1 cellular context compared by ENCODE assay signal in the genomic region with DNA sequence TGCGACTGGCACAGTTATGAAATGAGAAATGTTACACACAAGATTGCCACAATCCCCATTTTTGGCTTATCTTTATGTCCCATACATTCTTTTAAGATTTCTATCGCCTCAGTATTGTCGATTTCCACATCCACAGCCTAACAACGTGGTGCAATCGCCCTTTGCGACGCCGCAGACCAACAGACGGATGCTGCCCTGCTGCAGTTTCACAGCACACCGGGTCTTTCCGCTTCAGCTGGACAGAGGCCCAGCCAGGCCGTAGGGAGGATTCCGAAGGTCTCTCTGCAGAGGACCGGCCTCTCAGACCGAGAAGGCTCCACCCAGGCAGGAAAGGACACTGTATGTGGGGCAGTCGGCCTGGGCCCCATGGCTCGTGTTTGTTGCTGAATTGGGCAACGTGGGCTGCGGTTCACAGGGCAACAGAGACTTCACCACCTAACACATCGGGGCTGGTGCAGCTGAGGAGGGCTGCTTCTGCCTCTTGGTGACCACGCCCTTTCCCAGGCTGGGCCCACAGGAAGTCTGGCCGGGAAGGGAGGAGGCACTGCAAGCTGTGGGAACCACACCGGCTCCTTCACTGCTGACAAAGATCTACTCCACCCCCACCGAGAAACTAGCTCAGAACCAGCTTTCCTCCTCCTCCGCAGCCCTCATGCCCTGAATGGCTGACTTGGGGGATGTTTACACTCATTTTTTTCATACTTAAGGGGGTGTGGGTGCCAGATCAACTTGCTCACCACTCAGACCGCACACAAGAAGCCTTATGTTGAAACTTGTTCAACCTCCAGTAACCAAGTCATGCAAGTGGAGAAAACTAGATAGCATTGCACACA.
TF ChIP-seq lines count a peak whose summit lies in the region.

No MANE protein-coding gene starts in this region.

TF ChIP-seq in HepG2, 621 proteins besides CTCF, POLR2A, EP300 and RAD21 (continued from another document and continues in another):
- TF ChIP-seq, protein P1, sequence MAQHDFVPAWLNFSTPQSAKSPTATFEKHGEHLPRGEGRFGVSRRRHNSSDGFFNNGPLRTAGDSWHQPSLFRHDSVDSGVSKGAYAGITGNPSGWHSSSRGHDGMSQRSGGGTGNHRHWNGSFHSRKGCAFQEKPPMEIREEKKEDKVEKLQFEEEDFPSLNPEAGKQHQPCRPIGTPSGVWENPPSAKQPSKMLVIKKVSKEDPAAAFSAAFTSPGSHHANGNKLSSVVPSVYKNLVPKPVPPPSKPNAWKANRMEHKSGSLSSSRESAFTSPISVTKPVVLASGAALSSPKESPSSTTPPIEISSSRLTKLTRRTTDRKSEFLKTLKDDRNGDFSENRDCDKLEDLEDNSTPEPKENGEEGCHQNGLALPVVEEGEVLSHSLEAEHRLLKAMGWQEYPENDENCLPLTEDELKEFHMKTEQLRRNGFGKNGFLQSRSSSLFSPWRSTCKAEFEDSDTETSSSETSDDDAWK (CRISPR knock-in tag; IDR thresholded peaks at IDR 0.05): no peak
- TF ChIP-seq ZFX (CRISPR knock-in tag; IDR thresholded peaks at IDR 0.05; ENCODE audit: low read depth) (peak; percentile 96), NBN (conservative IDR thresholded peaks at IDR 0.05) (no peak), TCF7 (IDR thresholded peaks at IDR 0.05; ENCODE audit: low read depth) (no peak), ZSCAN21 (CRISPR knock-in tag; IDR thresholded peaks at IDR 0.05; ENCODE audit: borderline replicate concordance) (no peak), SPEN (CRISPR knock-in tag; IDR thresholded peaks at IDR 0.05; ENCODE audit: low read depth) (peak; percentile 61), TSC22D2 (CRISPR knock-in tag; IDR thresholded peaks at IDR 0.05; ENCODE audit: borderline replicate concordance) (no peak), KDM5B (CRISPR knock-in tag; IDR thresholded peaks at IDR 0.05; ENCODE audit: borderline replicate concordance) (peak; percentile 70; the same call in 1 of the 2 replicates), TEAD3 (CRISPR knock-in tag; optimal IDR thresholded peaks at IDR 0.05; ENCODE audit: borderline replicate concordance) (no peak), NR2C2 (CRISPR knock-in tag; IDR thresholded peaks at IDR 0.05; ENCODE audit: borderline replicate concordance) (0 out of 2 replicates have a peak, but pooled peaks have one; percentile 46), KDM3A (CRISPR knock-in tag; IDR thresholded peaks at IDR 0.05; ENCODE audit: low read depth) (0 out of 2 replicates have a peak, but pooled peaks have one; percentile 40), RARA (CRISPR knock-in tag; IDR thresholded peaks at IDR 0.05) (no peak), CENPT (CRISPR knock-in tag; IDR thresholded peaks at IDR 0.05; ENCODE audit: low read depth) (no peak), ZNF460 (CRISPR knock-in tag; IDR thresholded peaks at IDR 0.05; ENCODE audit: borderline replicate concordance) (no peak), ZNF101 (CRISPR knock-in tag; IDR thresholded peaks at IDR 0.05; ENCODE audit: borderline replicate concordance, low read depth) (no peak), ZNF30 (CRISPR knock-in tag; IDR thresholded peaks at IDR 0.05) (no peak), ZNF709 (CRISPR knock-in tag; IDR thresholded peaks at IDR 0.05) (no peak), SMAD3 (CRISPR knock-in tag; IDR thresholded peaks at IDR 0.05) (0 out of 2 replicates have a peak, but pooled peaks have one; percentile 66), ZNF558 (CRISPR knock-in tag; IDR thresholded peaks at IDR 0.05; ENCODE audit: borderline replicate concordance) (no peak), ZNF672 (CRISPR knock-in tag; IDR thresholded peaks at IDR 0.05) (no peak), JARID2 (CRISPR knock-in tag; IDR thresholded peaks at IDR 0.05; ENCODE audit: insufficient replicate concordance) (no peak), ZNF550 (CRISPR knock-in tag; IDR thresholded peaks at IDR 0.05; ENCODE audit: borderline replicate concordance) (0 out of 2 replicates have a peak, but pooled peaks have one; percentile 46), HNF4A (CRISPR knock-in tag; IDR thresholded peaks at IDR 0.05) (peak; percentile 53), ZNF549 (CRISPR knock-in tag; IDR thresholded peaks at IDR 0.05) (no peak), ZNF256 (CRISPR knock-in tag; conservative IDR thresholded peaks at IDR 0.05) (no peak), KLF15 (CRISPR knock-in tag; IDR thresholded peaks at IDR 0.05; ENCODE audit: borderline replicate concordance) (no peak), FOXA3 (CRISPR knock-in tag; IDR thresholded peaks at IDR 0.05) (peak; percentile 54), FOSL1 (CRISPR knock-in tag; IDR thresholded peaks at IDR 0.05; ENCODE audit: borderline replicate concordance) (no peak), CBX5 (CRISPR knock-in tag; IDR thresholded peaks at IDR 0.05; ENCODE audit: borderline replicate concordance) (peak; percentile 37; the same call in 1 of the 2 replicates), MZF1 (CRISPR knock-in tag; IDR thresholded peaks at IDR 0.05; ENCODE audit: borderline replicate concordance) (no peak), EHMT2 (IDR thresholded peaks at IDR 0.05; ENCODE audit: borderline replicate concordance, low read depth, low read length) (no peak), ZNF263 (CRISPR knock-in tag; IDR thresholded peaks at IDR 0.05) (peak; percentile 90), HMGA1 (CRISPR knock-in tag; conservative IDR thresholded peaks at IDR 0.05) (no peak), IKZF4 (CRISPR knock-in tag; IDR thresholded peaks at IDR 0.05; ENCODE audit: borderline replicate concordance, low read depth, not compliant biosample characterization) (peak; percentile 70), MXI1 (IDR thresholded peaks at IDR 0.05; ENCODE audit: borderline replicate concordance, low read depth, low read length) (peak; percentile 41; the same call in 1 of the 3 replicates), NFIC (IDR thresholded peaks at IDR 0.05; ENCODE audit: low read length) (no peak), ATRX (CRISPR knock-in tag; IDR thresholded peaks at IDR 0.05; ENCODE audit: borderline replicate concordance) (no peak), ZNF619 (CRISPR knock-in tag; IDR thresholded peaks at IDR 0.05) (no peak), NRL (CRISPR knock-in tag; IDR thresholded peaks at IDR 0.05; ENCODE audit: borderline replicate concordance) (peak; percentile 54; the same call in 1 of the 2 replicates), ZNF207 (IDR thresholded peaks at IDR 0.05; ENCODE audit: borderline replicate concordance) (no peak)
- TF ChIP-seq, protein P2, sequence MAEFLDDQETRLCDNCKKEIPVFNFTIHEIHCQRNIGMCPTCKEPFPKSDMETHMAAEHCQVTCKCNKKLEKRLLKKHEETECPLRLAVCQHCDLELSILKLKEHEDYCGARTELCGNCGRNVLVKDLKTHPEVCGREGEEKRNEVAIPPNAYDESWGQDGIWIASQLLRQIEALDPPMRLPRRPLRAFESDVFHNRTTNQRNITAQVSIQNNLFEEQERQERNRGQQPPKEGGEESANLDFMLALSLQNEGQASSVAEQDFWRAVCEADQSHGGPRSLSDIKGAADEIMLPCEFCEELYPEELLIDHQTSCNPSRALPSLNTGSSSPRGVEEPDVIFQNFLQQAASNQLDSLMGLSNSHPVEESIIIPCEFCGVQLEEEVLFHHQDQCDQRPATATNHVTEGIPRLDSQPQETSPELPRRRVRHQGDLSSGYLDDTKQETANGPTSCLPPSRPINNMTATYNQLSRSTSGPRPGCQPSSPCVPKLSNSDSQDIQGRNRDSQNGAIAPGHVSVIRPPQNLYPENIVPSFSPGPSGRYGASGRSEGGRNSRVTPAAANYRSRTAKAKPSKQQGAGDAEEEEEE (CRISPR knock-in tag; IDR thresholded peaks at IDR 0.05; ENCODE audit: borderline replicate concordance): 0 out of 2 replicates have a peak, but pooled peaks have one; percentile 71
- TF ChIP-seq, protein P3, sequence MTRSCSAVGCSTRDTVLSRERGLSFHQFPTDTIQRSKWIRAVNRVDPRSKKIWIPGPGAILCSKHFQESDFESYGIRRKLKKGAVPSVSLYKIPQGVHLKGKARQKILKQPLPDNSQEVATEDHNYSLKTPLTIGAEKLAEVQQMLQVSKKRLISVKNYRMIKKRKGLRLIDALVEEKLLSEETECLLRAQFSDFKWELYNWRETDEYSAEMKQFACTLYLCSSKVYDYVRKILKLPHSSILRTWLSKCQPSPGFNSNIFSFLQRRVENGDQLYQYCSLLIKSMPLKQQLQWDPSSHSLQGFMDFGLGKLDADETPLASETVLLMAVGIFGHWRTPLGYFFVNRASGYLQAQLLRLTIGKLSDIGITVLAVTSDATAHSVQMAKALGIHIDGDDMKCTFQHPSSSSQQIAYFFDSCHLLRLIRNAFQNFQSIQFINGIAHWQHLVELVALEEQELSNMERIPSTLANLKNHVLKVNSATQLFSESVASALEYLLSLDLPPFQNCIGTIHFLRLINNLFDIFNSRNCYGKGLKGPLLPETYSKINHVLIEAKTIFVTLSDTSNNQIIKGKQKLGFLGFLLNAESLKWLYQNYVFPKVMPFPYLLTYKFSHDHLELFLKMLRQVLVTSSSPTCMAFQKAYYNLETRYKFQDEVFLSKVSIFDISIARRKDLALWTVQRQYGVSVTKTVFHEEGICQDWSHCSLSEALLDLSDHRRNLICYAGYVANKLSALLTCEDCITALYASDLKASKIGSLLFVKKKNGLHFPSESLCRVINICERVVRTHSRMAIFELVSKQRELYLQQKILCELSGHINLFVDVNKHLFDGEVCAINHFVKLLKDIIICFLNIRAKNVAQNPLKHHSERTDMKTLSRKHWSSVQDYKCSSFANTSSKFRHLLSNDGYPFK (CRISPR knock-in tag; IDR thresholded peaks at IDR 0.05; ENCODE audit: borderline replicate concordance): peak; percentile 76; the same call in 1 of the 2 replicates
- TF ChIP-seq, protein P4, sequence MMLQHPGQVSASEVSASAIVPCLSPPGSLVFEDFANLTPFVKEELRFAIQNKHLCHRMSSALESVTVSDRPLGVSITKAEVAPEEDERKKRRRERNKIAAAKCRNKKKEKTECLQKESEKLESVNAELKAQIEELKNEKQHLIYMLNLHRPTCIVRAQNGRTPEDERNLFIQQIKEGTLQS (CRISPR knock-in tag; IDR thresholded peaks at IDR 0.05): no peak
- TF ChIP-seq, protein P5, sequence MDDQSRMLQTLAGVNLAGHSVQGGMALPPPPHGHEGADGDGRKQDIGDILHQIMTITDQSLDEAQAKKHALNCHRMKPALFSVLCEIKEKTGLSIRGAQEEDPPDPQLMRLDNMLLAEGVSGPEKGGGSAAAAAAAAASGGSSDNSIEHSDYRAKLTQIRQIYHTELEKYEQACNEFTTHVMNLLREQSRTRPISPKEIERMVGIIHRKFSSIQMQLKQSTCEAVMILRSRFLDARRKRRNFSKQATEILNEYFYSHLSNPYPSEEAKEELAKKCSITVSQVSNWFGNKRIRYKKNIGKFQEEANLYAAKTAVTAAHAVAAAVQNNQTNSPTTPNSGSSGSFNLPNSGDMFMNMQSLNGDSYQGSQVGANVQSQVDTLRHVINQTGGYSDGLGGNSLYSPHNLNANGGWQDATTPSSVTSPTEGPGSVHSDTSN (CRISPR knock-in tag; IDR thresholded peaks at IDR 0.05; ENCODE audit: borderline replicate concordance): no peak
- TF ChIP-seq, protein P6, sequence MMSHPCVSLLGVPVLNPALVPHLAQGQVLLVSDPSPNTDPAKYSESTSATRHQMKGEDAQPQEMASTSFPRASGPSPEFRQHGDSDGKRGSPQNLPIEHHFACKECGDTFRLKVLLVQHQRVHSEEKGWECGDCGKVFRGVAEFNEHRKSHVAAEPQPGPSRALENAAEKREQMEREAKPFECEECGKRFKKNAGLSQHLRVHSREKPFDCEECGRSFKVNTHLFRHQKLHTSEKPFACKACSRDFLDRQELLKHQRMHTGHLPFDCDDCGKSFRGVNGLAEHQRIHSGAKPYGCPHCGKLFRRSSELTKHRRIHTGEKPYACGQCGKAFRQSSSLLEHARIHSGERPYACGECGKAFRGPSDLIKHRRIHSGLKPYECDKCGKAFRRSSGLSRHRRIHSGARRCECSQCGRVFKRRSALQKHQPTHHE (CRISPR knock-in tag; IDR thresholded peaks at IDR 0.05; ENCODE audit: borderline replicate concordance): no peak
- TF ChIP-seq, protein P7, sequence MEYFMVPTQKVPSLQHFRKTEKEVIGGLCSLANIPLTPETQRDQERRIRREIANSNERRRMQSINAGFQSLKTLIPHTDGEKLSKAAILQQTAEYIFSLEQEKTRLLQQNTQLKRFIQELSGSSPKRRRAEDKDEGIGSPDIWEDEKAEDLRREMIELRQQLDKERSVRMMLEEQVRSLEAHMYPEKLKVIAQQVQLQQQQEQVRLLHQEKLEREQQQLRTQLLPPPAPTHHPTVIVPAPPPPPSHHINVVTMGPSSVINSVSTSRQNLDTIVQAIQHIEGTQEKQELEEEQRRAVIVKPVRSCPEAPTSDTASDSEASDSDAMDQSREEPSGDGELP (IDR thresholded peaks at IDR 0.05; ENCODE audit: borderline replicate concordance, low read depth): peak; percentile 74
- TF ChIP-seq, protein P8, sequence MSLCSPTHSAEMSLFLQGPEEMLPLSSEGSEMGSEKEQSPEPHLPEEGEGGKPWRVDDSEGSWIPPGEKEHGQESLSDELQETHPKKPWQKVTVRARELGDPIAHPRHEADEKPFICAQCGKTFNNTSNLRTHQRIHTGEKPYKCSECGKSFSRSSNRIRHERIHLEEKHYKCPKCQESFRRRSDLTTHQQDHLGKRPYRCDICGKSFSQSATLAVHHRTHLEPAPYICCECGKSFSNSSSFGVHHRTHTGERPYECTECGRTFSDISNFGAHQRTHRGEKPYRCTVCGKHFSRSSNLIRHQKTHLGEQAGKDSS (CRISPR knock-in tag; IDR thresholded peaks at IDR 0.05; ENCODE audit: borderline replicate concordance, low read depth): 0 out of 2 replicates have a peak, but pooled peaks have one; percentile 52
- TF ChIP-seq, protein P9, sequence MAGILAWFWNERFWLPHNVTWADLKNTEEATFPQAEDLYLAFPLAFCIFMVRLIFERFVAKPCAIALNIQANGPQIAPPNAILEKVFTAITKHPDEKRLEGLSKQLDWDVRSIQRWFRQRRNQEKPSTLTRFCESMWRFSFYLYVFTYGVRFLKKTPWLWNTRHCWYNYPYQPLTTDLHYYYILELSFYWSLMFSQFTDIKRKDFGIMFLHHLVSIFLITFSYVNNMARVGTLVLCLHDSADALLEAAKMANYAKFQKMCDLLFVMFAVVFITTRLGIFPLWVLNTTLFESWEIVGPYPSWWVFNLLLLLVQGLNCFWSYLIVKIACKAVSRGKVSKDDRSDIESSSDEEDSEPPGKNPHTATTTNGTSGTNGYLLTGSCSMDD (CRISPR knock-in tag; IDR thresholded peaks at IDR 0.05): no peak
- TF ChIP-seq, protein P10, sequence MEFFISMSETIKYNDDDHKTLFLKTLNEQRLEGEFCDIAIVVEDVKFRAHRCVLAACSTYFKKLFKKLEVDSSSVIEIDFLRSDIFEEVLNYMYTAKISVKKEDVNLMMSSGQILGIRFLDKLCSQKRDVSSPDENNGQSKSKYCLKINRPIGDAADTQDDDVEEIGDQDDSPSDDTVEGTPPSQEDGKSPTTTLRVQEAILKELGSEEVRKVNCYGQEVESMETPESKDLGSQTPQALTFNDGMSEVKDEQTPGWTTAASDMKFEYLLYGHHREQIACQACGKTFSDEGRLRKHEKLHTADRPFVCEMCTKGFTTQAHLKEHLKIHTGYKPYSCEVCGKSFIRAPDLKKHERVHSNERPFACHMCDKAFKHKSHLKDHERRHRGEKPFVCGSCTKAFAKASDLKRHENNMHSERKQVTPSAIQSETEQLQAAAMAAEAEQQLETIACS (CRISPR knock-in tag; IDR thresholded peaks at IDR 0.05): no peak
